Comparison of ENCODE assay signal across 8 cellular contexts in the genomic region with DNA sequence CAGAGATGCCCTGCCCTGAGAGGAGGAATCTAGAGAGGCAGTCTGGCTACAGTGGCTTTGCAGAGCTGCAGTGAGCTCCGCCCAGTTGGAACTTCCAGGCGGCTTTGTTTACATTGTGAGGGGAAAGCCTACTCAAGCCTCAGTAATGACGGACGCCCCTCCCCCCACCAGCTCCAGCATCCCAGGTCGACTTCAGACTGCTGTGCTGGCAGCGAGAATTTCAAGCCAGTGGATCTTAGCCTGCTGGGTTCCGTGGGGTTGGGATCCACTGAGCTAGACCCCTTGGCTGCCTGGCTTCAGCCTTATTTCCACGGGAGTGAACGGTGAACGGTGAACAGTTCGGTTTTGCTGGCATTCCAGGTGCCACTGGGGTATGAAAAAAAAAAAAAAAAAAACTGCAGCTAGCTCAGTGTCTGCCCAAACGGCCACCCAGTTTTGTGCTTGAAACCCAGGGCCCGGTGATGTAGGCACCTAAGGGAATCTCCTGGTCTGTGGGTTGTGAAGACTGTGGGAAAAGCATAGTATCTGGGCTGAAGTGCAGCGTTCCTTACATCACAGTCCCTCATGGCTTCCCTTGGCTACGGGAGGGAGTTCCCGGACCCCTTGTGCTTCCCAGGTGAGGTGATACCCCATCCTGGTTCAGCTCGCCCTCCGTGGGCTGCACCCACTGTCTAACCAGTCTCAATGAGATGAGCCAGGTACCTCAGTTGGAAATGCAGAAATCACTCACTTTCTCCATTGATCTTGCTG.
DNase-seq lines count a peak whose midpoint lies in the region; FAIRE-seq and TF ChIP-seq lines count a peak whose summit lies in the region.
"Not testable (repeated sequence)": the region's sequence is repeated elsewhere in the genome, so short reads cannot be mapped to it uniquely, and the experiment has no call there.

No MANE protein-coding gene starts in this region.

- not testable (repeated sequence) for H3K27me3 Mint-ChIP-seq in type B pancreatic cell

- intact Hi-C loops in endothelial cell of umbilical vein (cut with micrococcal nuclease) = not testable (repeated sequence)

- TF ChIP-seq POLR2A in endothelial cell of umbilical vein (IDR thresholded peaks at IDR 0.05; ENCODE audit: low read depth, low read length) = not testable (repeated sequence)

- peaks cover 24% of the 10 kb centered on the region for H3K36me3 Mint-ChIP-seq in type B pancreatic cell

- BruUV-seq in endothelial cell of umbilical vein (replicated peaks; lab: Mats Ljungman, UMichigan) = not testable (repeated sequence)

- H3K9ac ChIP-seq in endothelial cell of umbilical vein (replicated peaks; ENCODE audit: extremely low read depth, insufficient read depth, low read length) = not testable (repeated sequence)

- H3K36me3 ChIP-seq in WERI-Rb-1; endothelial cell of umbilical vein (ENCODE audit: control insufficient read depth in 2 of 2, extremely low read depth in 1 of 2, insufficient read depth in 2 of 2, low read length in 2 of 2); neutrophil: not testable (repeated sequence)

- peak; percentile 96 for DNase-seq in ELF-1 (ENCODE audit: low read depth, low spot score)
- DNase-seq in NCI-H128 (lab: John Stamatoyannopoulos, UW; ENCODE audit: unreplicated experiment) = peak; percentile 51
- peak; percentile 97 for DNase-seq in NCI-H69 (lab: John Stamatoyannopoulos, UW)
- peak; percentile 92 for DNase-seq in WERI-Rb-1
- DNase-seq in endothelial cell of umbilical vein (ENCODE audit: low read depth, low spot score) = peak; percentile 38
- peak; percentile 78 for DNase-seq in iPS DF 4.7 (ENCODE audit: extremely low read depth, low spot score)
- DNase-seq in type B pancreatic cell (ENCODE audit: extremely low spot score, unreplicated experiment) = not testable (repeated sequence)

- POLR2A ChIA-PET in endothelial cell of umbilical vein (lab: Charles Lee) = not testable (repeated sequence)

- H3K9me3 Mint-ChIP-seq in type B pancreatic cell = peaks cover 22% of the 10 kb centered on the region

- dilution Hi-C loops in endothelial cell of umbilical vein (cut with MboI; ENCODE audit: extremely low pct_ligation_motif_present, low sequenced_read_pairs) = not testable (repeated sequence)

- not testable (repeated sequence) for TF ChIP-seq CTCF in WERI-Rb-1 (IDR thresholded peaks at IDR 0.05; ENCODE audit: low read depth, low read length); endothelial cell of umbilical vein (IDR thresholded peaks at IDR 0.05; ENCODE audit: extremely low read depth in 1 of 2, insufficient read depth in 1 of 2, low read depth in 1 of 2, low read length in 2 of 2); neutrophil (IDR thresholded peaks at IDR 0.05); type B pancreatic cell (conservative IDR thresholded peaks at IDR 0.05)

- not testable (repeated sequence) for H3K4me2 ChIP-seq in endothelial cell of umbilical vein (ENCODE audit: insufficient read depth, low read length)

- not testable (repeated sequence) for H3K9me3 ChIP-seq in WERI-Rb-1 (ENCODE audit: severe bottlenecking); endothelial cell of umbilical vein (replicated peaks; ENCODE audit: control insufficient read depth, insufficient read depth, low read length); neutrophil

- not testable (repeated sequence) for H2AFZ ChIP-seq in endothelial cell of umbilical vein (ENCODE audit: low read depth, low read length)

- H3K27ac ChIP-seq in WERI-Rb-1 = peak overlapping the region; percentile 23
- not testable (repeated sequence) for H3K27ac ChIP-seq in endothelial cell of umbilical vein (ENCODE audit: insufficient read depth, low read depth, low read length)
- H3K27ac ChIP-seq in neutrophil = peak overlapping the region; percentile 14

- H3K9me1 ChIP-seq in endothelial cell of umbilical vein (replicated peaks; ENCODE audit: control insufficient read depth, extremely low read depth, insufficient read depth, low read length) = not testable (repeated sequence)

- CTCF ChIA-PET in endothelial cell of umbilical vein (lab: Charles Lee) = interaction anchor here (0.8 to 1.2 kb wide), 3 partner anchors 60 to 283 kb away, joined by 3 read pairs; no protein-coding TSS in a partner anchor

- H3K4me1 Mint-ChIP-seq in type B pancreatic cell (ENCODE audit: unreplicated experiment) = peaks cover 38% of the 10 kb centered on the region

- peak overlapping the region; percentile 80 for H3K4me3 Mint-ChIP-seq in type B pancreatic cell

- not testable (repeated sequence) for H4K20me1 ChIP-seq in endothelial cell of umbilical vein (replicated peaks; ENCODE audit: control insufficient read depth, extremely low read depth, insufficient read depth, low read length)

- H3K79me2 ChIP-seq in endothelial cell of umbilical vein (ENCODE audit: control insufficient read depth, insufficient read depth, low read length) = not testable (repeated sequence)

- H3K27ac Mint-ChIP-seq in type B pancreatic cell = peak overlapping the region; percentile 68

- peak overlapping the region; percentile 20 for H3K4me3 ChIP-seq in WERI-Rb-1 (ENCODE audit: low read depth, low read length)
- not testable (repeated sequence) for H3K4me3 ChIP-seq in endothelial cell of umbilical vein (replicated peaks in 1 of 3; ENCODE audit: insufficient read depth in 1 of 3, low read depth in 1 of 3, low read length in 3 of 3); neutrophil (ENCODE audit: low read depth in 1 of 2, low read length in 1 of 2)

- FAIRE-seq in endothelial cell of umbilical vein (lab: Jason Lieb, UNC) = peak; percentile 8

- H3K27me3 ChIP-seq in WERI-Rb-1 (ENCODE audit: insufficient read depth, low read depth, severe bottlenecking); endothelial cell of umbilical vein (ENCODE audit: control insufficient read depth in 2 of 2, insufficient read depth in 2 of 2, low read length in 2 of 2); neutrophil: not testable (repeated sequence)

- not testable (repeated sequence) for H3K4me1 ChIP-seq in endothelial cell of umbilical vein (ENCODE audit: control insufficient read depth, extremely low read depth, insufficient read depth, low read length)
- H3K4me1 ChIP-seq in neutrophil (ENCODE audit: control insufficient read depth in 1 of 2, insufficient read depth in 1 of 2, low read depth in 1 of 2, low read length in 1 of 2) = peaks cover 42 to 51% of the 10 kb centered on the region in 2 experiments
